8 cellular contexts compared by ENCODE assay signal in the genomic region with DNA sequence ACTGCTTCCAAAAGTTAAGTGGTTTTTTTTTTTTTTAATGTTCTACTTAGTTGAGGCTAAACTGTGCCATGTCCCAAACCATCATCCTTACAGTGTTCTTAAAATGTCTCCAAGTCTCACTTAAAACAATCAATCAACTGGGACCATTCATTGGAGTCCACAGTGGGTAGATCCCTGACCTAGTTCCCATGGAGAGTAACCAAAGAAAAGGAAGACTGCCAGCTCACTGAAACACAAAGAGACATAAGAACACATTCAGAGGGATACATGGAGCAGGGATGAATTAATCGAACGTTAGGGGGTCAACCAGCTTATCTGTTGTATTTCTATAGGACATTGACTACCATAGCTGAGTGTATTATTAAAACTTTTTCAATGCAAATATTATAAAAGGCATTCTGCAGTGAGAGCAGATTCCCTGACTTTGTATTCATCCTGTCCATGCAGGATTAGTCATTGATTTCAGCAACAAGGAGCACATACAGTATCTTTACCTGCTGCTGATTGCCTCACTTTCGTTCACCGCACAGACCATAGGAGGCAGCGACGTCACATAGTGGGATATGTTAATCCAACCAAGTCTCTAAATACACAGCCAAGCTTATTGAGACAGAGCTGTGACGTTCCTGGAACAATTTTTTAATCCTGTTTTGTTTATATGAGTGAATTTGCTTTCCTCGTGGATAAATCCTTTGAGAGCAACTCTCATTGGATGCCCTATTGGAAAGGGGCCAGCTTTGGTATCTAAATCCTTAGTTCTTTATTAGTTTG.
DNase-seq lines count a peak whose midpoint lies in the region; TF ChIP-seq lines count a peak whose summit lies in the region.

No MANE protein-coding gene starts in this region.

- DNase-seq in GM06990 (ENCODE audit: extremely low read depth, insufficient read length) (no peak), NCI-H146 (lab: John Stamatoyannopoulos, UW) (peak; percentile 1), dermis blood vessel endothelial cell (peak; percentile 72), myocyte (ENCODE audit: low read depth) (peak; percentile 35), NCI-H2196 treated with DMSO at 0.1 percent for 48 hours (lab: John Stamatoyannopoulos, UW; ENCODE audit: unreplicated experiment) (no peak), occipital lobe (lab: John Stamatoyannopoulos, UW) (no peak), C1 segment of cervical spinal cord (lab: John Stamatoyannopoulos, UW) (no peak), NCI-H2227 (lab: John Stamatoyannopoulos, UW; ENCODE audit: unreplicated experiment) (no peak)

- H3K27me3 ChIP-seq in GM06990 (replicated peaks; ENCODE audit: control insufficient read depth, insufficient read depth, low read length): no peaks in the 10 kb centered on the region

- TF ChIP-seq CTCF in GM06990 (IDR thresholded peaks at IDR 0.05; ENCODE audit: insufficient read depth, low read length, poor library complexity, severe bottlenecking): peak; percentile 28

- H3K36me3 ChIP-seq in GM06990 (ENCODE audit: control insufficient read depth, insufficient read depth, low read length): no peaks in the 10 kb centered on the region

- H3K4me3 ChIP-seq in GM06990 (replicated peaks; ENCODE audit: low read depth, low read length): no peak overlapping the region

Comparison
In these comparisons a context has a peak if more than half of its experiments do, and no peak if none do; other contexts are left out.
1. DNase-seq: peak in NCI-H146 (single experiment), dermis blood vessel endothelial cell (single experiment) and myocyte (single experiment); none in GM06990 (single experiment), NCI-H2196 treated with DMSO at 0.1 percent for 48 hours (single experiment), occipital lobe (single experiment), C1 segment of cervical spinal cord (0 of 14) and NCI-H2227 (single experiment).